In genomic region chr11:69369945-69370344, GRCh38 we compare ENCODE assay signal across 18 cellular contexts.
DNase-seq lines count a peak whose midpoint lies in the region; ATAC-seq, FAIRE-seq and TF ChIP-seq lines count a peak whose summit lies in the region.
"Had no signal": no experiment of that assay in that cellular context is flagged by ENCODE, and none has a peak within 500 bp of the region (broad histone marks: within the 10 kb centered on the region; RNA-seq: fewer than 3 reads in every experiment).

No MANE protein-coding gene starts in this region.

- dilution Hi-C loops in IMR-90 (cut with HindIII; ENCODE audit: low sequenced_read_pairs, unreplicated experiment): no loop called here

- H3K4me3 ChIP-seq in IMR-90 (ENCODE audit: insufficient read depth, low read depth, low read length): no peak overlapping the region

- H3K9me3 Mint-ChIP-seq in neural crest cell (peaks cover 14% of the 10 kb centered on the region), HFFc6 (peaks cover 8% of the 10 kb centered on the region)
- H3K9me3 Mint-ChIP-seq in effector memory CD8-positive, alpha-beta T cell: no peaks in the 10 kb centered on the region

- H3K27me3 Mint-ChIP-seq in neural crest cell (ENCODE audit: low read depth) (no peaks in the 10 kb centered on the region), HFFc6 (ENCODE audit: insufficient read depth) (peaks cover 10% of the 10 kb centered on the region)
- peaks cover 13 to 20% of the 10 kb centered on the region in 2 donors for H3K27me3 Mint-ChIP-seq in effector memory CD8-positive, alpha-beta T cell

- H3K4me1 Mint-ChIP-seq in neural crest cell (no peaks in the 10 kb centered on the region), HFFc6 (ENCODE audit: low read depth) (peaks cover 34% of the 10 kb centered on the region)
- no peaks in the 10 kb centered on the region for H3K4me1 Mint-ChIP-seq in effector memory CD8-positive, alpha-beta T cell (ENCODE audit: low read depth in 2 of 2)

- H2BK15ac ChIP-seq in IMR-90 (ENCODE audit: low read depth, low read length): no peak overlapping the region

- DNase-seq in activated effector memory CD4-positive, alpha-beta T cell treated with anti-CD3 and anti-CD28 coated beads, Interleukin-2, amount 50 U/mL, for 16 hours: peak; percentile 39
- DNase-seq in activated effector memory CD4-positive, alpha-beta T cell treated with Interleukin-2 at 50 U/mL for 16 hours: no peak
- DNase-seq in IMR-90: no peak
- peak; percentile 35 for DNase-seq in ecto neural progenitor cell (ENCODE audit: low spot score)
- DNase-seq in neural crest cell (ENCODE audit: low read depth, low spot score): no peak
- no peak for DNase-seq in HTR-8/SVneo (ENCODE audit: insufficient read length, low spot score)
- no peak for DNase-seq in effector memory CD8-positive, alpha-beta T cell
- no peak for DNase-seq in HFFc6
- DNase-seq: DMS153, H7, NCI-H1048, NCI-H1436 treated with DMSO at 0.1 percent for 48 hours, NCI-H2081, NCI-H748 treated with DMSO at 0.1 percent for 48 hours had no signal

- BruUV-seq in IMR-90 (replicated peaks; lab: Mats Ljungman, UMichigan): no TSS peak

- H3K56ac ChIP-seq in IMR-90 (ENCODE audit: extremely low read depth, insufficient read depth, low read length): no peak overlapping the region

- no peak overlapping the region for H3K9ac ChIP-seq in IMR-90 (ENCODE audit: low read depth, low read length)
- H3K9ac ChIP-seq: KMS-11 had no signal

- H3K9me1 ChIP-seq in IMR-90 (ENCODE audit: insufficient read depth, low read length): peaks cover 12% of the 10 kb centered on the region; the same call in 1 of the 2 replicates

- no peak overlapping the region for H3K27ac ChIP-seq in IMR-90 (ENCODE audit: insufficient read depth, low read length)
- H3K27ac ChIP-seq: C4-2B, KMS-11, RWPE1 had no signal

- H3K18ac ChIP-seq in IMR-90 (ENCODE audit: low read depth, low read length): no peak overlapping the region

- POLR2A ChIA-PET in IMR-90 (lab: Charles Lee; ENCODE audit: unreplicated experiment): no interaction called here

- H3K27me3 ChIP-seq in IMR-90 (ENCODE audit: control insufficient read depth, insufficient read depth, low read length): no peaks in the 10 kb centered on the region

- H3K4ac ChIP-seq in IMR-90 (ENCODE audit: low read depth, low read length): no peak overlapping the region

- H3K27ac Mint-ChIP-seq in neural crest cell (ENCODE audit: unreplicated experiment) (peak overlapping the region; percentile 92), HFFc6 (no peak overlapping the region; the same call in 1 of the 2 replicates)
- H3K27ac Mint-ChIP-seq in effector memory CD8-positive, alpha-beta T cell: no peak overlapping the region

- no peak overlapping the region for H4K91ac ChIP-seq in IMR-90 (ENCODE audit: insufficient read depth, low read depth, low read length)

- WGBS in IMR-90 (ENCODE audit: extremely low coverage in 2 of 2, insufficient read length in 1 of 2), 2 experiments: 100% methylated on average over 2 of the region's 2 CpGs; no CpG with 5 or more reads in 1 of the 2 experiments

- no peak for ATAC-seq in IMR-90 (ENCODE audit: low read depth)
- ATAC-seq in effector memory CD8-positive, alpha-beta T cell (replicated peaks): no peak
- ATAC-seq: HepG2 had no signal

- FAIRE-seq in HTR-8/SVneo (lab: Jason Lieb, UNC): no peak
- FAIRE-seq: HepG2 had no signal

- peaks cover 5% of the 10 kb centered on the region for H3K4me1 ChIP-seq in IMR-90 (ENCODE audit: control insufficient read depth, insufficient read depth, low read length)

- no peak overlapping the region for H2AK9ac ChIP-seq in IMR-90 (replicated peaks; ENCODE audit: low read depth, low read length, poor library complexity)

- no peak overlapping the region for H4K5ac ChIP-seq in IMR-90 (ENCODE audit: low read depth, low read length)

- no peak overlapping the region for H2BK5ac ChIP-seq in IMR-90 (ENCODE audit: low read depth, low read length, poor library complexity, severe bottlenecking)

- intact Hi-C loops in IMR-90 (cut with micrococcal nuclease): no loop called here

- TF ChIP-seq RAD21 in IMR-90 (IDR thresholded peaks at IDR 0.05; ENCODE audit: low read length): no peak

- peaks cover 10% of the 10 kb centered on the region for H3K9me3 ChIP-seq in IMR-90 (ENCODE audit: control insufficient read depth, insufficient read depth, low read length)

- CTCF ChIA-PET in IMR-90 (lab: Yijun Ruan, JAX): no interaction called here

- in situ Hi-C loops in IMR-90 (cut with MboI; ENCODE audit: low sequenced_read_pairs): no loop called here

- peaks cover 5% of the 10 kb centered on the region for H3K36me3 Mint-ChIP-seq in neural crest cell (ENCODE audit: low read depth)
- peaks cover 4% of the 10 kb centered on the region for H3K36me3 Mint-ChIP-seq in effector memory CD8-positive, alpha-beta T cell (ENCODE audit: insufficient read depth)
- H3K36me3 Mint-ChIP-seq in HFFc6 (ENCODE audit: low read depth): peaks cover 48% of the 10 kb centered on the region

- H3K4me2 ChIP-seq in IMR-90 (ENCODE audit: low read depth, low read length): no peak overlapping the region
- H3K4me2 ChIP-seq: KMS-11 had no signal

- H2BK20ac ChIP-seq in IMR-90 (ENCODE audit: low read depth, low read length): no peak overlapping the region

- H2BK120ac ChIP-seq in IMR-90 (ENCODE audit: low read depth, low read length): no peak overlapping the region

- no peaks in the 10 kb centered on the region for H3K36me3 ChIP-seq in IMR-90 (ENCODE audit: control insufficient read depth, insufficient read depth, low read length)

- H3K14ac ChIP-seq in IMR-90 (replicated peaks; ENCODE audit: low read depth, low read length): 0 out of 2 replicates have a peak overlapping the region, but pooled peaks have one; percentile 2

- no peak overlapping the region for H2AK5ac ChIP-seq in IMR-90 (ENCODE audit: low read depth, low read length)

- no peak for TF ChIP-seq POLR2A in IMR-90 (IDR thresholded peaks at IDR 0.05; ENCODE audit: low read depth, low read length)

- H2AFZ ChIP-seq in IMR-90 (replicated peaks; ENCODE audit: low read length, poor library complexity): no peak overlapping the region

- no peaks in the 10 kb centered on the region for H4K20me1 ChIP-seq in IMR-90 (ENCODE audit: insufficient read depth, low read length)

- H3K23ac ChIP-seq in IMR-90 (ENCODE audit: low read depth, low read length): no peak overlapping the region

- no peaks in the 10 kb centered on the region for H3K79me1 ChIP-seq in IMR-90 (ENCODE audit: low read depth in 1 of 2, low read length in 2 of 2)

- TF ChIP-seq CTCF in IMR-90 (conservative IDR thresholded peaks at IDR 0.05; ENCODE audit: low read depth, low read length) (no peak), neural crest cell (conservative IDR thresholded peaks at IDR 0.05) (no peak), HFFc6 (IDR thresholded peaks at IDR 0.05) (no peak)

- H4K8ac ChIP-seq in IMR-90 (ENCODE audit: low read depth in 2 of 2, low read length in 2 of 2): no peak overlapping the region

- H3K4me3 Mint-ChIP-seq in neural crest cell (no peak overlapping the region), HFFc6 (no peak overlapping the region)
- no peak overlapping the region for H3K4me3 Mint-ChIP-seq in effector memory CD8-positive, alpha-beta T cell

TF ChIP-seq in IMR-90, 13 proteins besides CTCF, POLR2A, EP300 and RAD21:
- TF ChIP-seq SMC3 (IDR thresholded peaks at IDR 0.05; ENCODE audit: low read depth, low read length) (no peak), ELK1 (IDR thresholded peaks at IDR 0.05; ENCODE audit: borderline replicate concordance, low read depth, low read length) (no peak), MXI1 (IDR thresholded peaks at IDR 0.05; ENCODE audit: borderline replicate concordance, low read depth, low read length) (no peak), MAFK (IDR thresholded peaks at IDR 0.05; ENCODE audit: low read depth, low read length) (no peak), RCOR1 (IDR thresholded peaks at IDR 0.05; ENCODE audit: insufficient replicate concordance, low read length) (no peak), CEBPB (IDR thresholded peaks at IDR 0.05; ENCODE audit: low read depth, low read length) (no peak), MAZ (IDR thresholded peaks at IDR 0.05; ENCODE audit: borderline replicate concordance, low read depth, low read length) (no peak), FOS (IDR thresholded peaks at IDR 0.05; ENCODE audit: low read depth, low read length) (no peak), BHLHE40 (IDR thresholded peaks at IDR 0.05; ENCODE audit: low read depth, low read length) (no peak), CHD1 (IDR thresholded peaks at IDR 0.05; ENCODE audit: low read depth, low read length) (no peak)
- TF ChIP-seq, protein P1, sequence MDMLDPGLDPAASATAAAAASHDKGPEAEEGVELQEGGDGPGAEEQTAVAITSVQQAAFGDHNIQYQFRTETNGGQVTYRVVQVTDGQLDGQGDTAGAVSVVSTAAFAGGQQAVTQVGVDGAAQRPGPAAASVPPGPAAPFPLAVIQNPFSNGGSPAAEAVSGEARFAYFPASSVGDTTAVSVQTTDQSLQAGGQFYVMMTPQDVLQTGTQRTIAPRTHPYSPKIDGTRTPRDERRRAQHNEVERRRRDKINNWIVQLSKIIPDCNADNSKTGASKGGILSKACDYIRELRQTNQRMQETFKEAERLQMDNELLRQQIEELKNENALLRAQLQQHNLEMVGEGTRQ (IDR thresholded peaks at IDR 0.05; ENCODE audit: low read depth, low read length): no peak

Comparison
In these comparisons a context has a peak if more than half of its experiments do, and no peak if none do; other contexts are left out.
1. DNase-seq: peak in activated effector memory CD4-positive, alpha-beta T cell treated with anti-CD3 and anti-CD28 coated beads, Interleukin-2, amount 50 U/mL, for 16 hours (single experiment) and ecto neural progenitor cell (single experiment); none in activated effector memory CD4-positive, alpha-beta T cell treated with Interleukin-2 at 50 U/mL for 16 hours (single experiment), IMR-90 (single experiment), neural crest cell (single experiment), HTR-8/SVneo (single experiment), effector memory CD8-positive, alpha-beta T cell (0 of 3) and HFFc6 (single experiment).